Comparison of ENCODE assay signal across 8 cellular contexts in the genomic region with DNA sequence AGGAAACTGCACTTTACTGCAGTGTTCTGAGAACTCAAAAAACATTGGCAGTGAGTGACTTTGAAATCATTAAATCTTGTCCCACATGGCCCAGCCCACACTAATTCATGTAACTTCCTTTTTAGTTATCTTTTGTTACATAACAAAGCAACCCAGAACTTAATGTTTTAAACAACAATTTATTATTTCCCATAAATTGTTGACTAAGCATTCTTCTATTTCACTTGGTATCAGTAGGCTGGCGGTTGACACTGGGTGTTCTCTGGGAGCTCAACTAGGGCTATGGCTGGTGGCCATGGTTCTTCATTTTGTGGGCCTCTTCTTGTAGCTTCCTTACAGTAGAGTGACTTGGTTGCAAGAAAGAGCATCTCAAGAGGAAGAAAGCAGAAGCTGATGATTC.
"Had no signal": no experiment of that assay in that cellular context is flagged by ENCODE, and none has a peak within 500 bp of the region (broad histone marks: within the 10 kb centered on the region; RNA-seq: fewer than 3 reads in every experiment).

No MANE protein-coding gene starts in this region.

- H3K4me3 ChIP-seq: GM23338, K562 had no signal

- DNase-seq: H9, HCEC 1CT, KG1 had no signal

- ATAC-seq: GM23338, K562 had no signal

- H2AFZ ChIP-seq: GM23338 had no signal

- FAIRE-seq: H1, H54, HTR-8/SVneo, K562 had no signal

- H3K4me2 ChIP-seq: GM23338 had no signal
